ENCODE assay signal across 1 cellular context in genomic region chr6:31795616-31796298, GRCh38.
TF ChIP-seq lines count a peak whose summit lies in the region.

Gene VARS1, minus strand, starts transcription at chr6:31795752. Its CDS starts 535 bp downstream, at chr6:31795217.

TF ChIP-seq in HepG2, 621 proteins besides CTCF, POLR2A, EP300 and RAD21 (continued from another document and continues in another):
- TF ChIP-seq MXI1 (IDR thresholded peaks at IDR 0.05; ENCODE audit: borderline replicate concordance, low read depth, low read length) (peak; percentile 99), CBX2 (IDR thresholded peaks at IDR 0.05; ENCODE audit: low read depth, low read length) (no peak), CBX2 (CRISPR knock-in tag; IDR thresholded peaks at IDR 0.05; ENCODE audit: low read depth) (no peak), ZMYM4 (CRISPR knock-in tag; IDR thresholded peaks at IDR 0.05) (peak; percentile 92), SRF (IDR thresholded peaks at IDR 0.05; ENCODE audit: low read depth, low read length) (no peak), ZNF749 (CRISPR knock-in tag; IDR thresholded peaks at IDR 0.05; ENCODE audit: borderline replicate concordance) (peak; percentile 43; the same call in 1 of the 2 replicates), ZNF83 (CRISPR knock-in tag; IDR thresholded peaks at IDR 0.05; ENCODE audit: borderline replicate concordance) (peak; percentile 80; the same call in 1 of the 2 replicates), ZNF431 (CRISPR knock-in tag; IDR thresholded peaks at IDR 0.05; ENCODE audit: borderline replicate concordance, low read depth) (peak; percentile 0; the same call in 1 of the 2 replicates), ZUFSP (CRISPR knock-in tag; IDR thresholded peaks at IDR 0.05; ENCODE audit: borderline replicate concordance) (no peak), SOX5 (CRISPR knock-in tag; IDR thresholded peaks at IDR 0.05; ENCODE audit: borderline replicate concordance) (peak; percentile 42; the same call in 1 of the 2 replicates), ZNF747 (CRISPR knock-in tag; IDR thresholded peaks at IDR 0.05; ENCODE audit: borderline replicate concordance) (peak; percentile 87), KDM5B (CRISPR knock-in tag; IDR thresholded peaks at IDR 0.05; ENCODE audit: borderline replicate concordance) (peak; percentile 84; the same call in 1 of the 2 replicates), ZNF639 (CRISPR knock-in tag; conservative IDR thresholded peaks at IDR 0.05) (peak; percentile 86), MXD3 (CRISPR knock-in tag; IDR thresholded peaks at IDR 0.05) (peak; percentile 98; the same call in 1 of the 2 replicates), ZNF362 (CRISPR knock-in tag; IDR thresholded peaks at IDR 0.05; ENCODE audit: borderline replicate concordance) (peak; percentile 84), ZHX1 (CRISPR knock-in tag; IDR thresholded peaks at IDR 0.05; ENCODE audit: low read depth) (no peak; the same call in 1 of the 2 replicates), MIER3 (CRISPR knock-in tag; IDR thresholded peaks at IDR 0.05; ENCODE audit: borderline replicate concordance) (peak; percentile 47; the same call in 1 of the 2 replicates), HNF4G (IDR thresholded peaks at IDR 0.05; ENCODE audit: borderline replicate concordance, low read depth, low read length) (no peak), HNF4G (CRISPR knock-in tag; IDR thresholded peaks at IDR 0.05; ENCODE audit: borderline replicate concordance, low read depth) (peak; percentile 92), PAX8 (CRISPR knock-in tag; IDR thresholded peaks at IDR 0.05; ENCODE audit: borderline replicate concordance) (no peak; the same call in 1 of the 2 replicates), TRAFD1 (CRISPR knock-in tag; IDR thresholded peaks at IDR 0.05; ENCODE audit: borderline replicate concordance) (no peak), RXRB (CRISPR knock-in tag; IDR thresholded peaks at IDR 0.05; ENCODE audit: borderline replicate concordance) (peak; percentile 29; the same call in 1 of the 2 replicates), GMEB1 (CRISPR knock-in tag; IDR thresholded peaks at IDR 0.05; ENCODE audit: borderline replicate concordance) (peak; percentile 69), MTERF4 (CRISPR knock-in tag; IDR thresholded peaks at IDR 0.05) (peak; percentile 64; the same call in 1 of the 2 replicates), ZNF256 (CRISPR knock-in tag; conservative IDR thresholded peaks at IDR 0.05) (peak; percentile 52), ZMYM2 (CRISPR knock-in tag; IDR thresholded peaks at IDR 0.05) (peak; percentile 93), ETV5 (CRISPR knock-in tag; IDR thresholded peaks at IDR 0.05; ENCODE audit: borderline replicate concordance) (peak; percentile 7), CENPT (CRISPR knock-in tag; IDR thresholded peaks at IDR 0.05; ENCODE audit: low read depth) (peak; percentile 89; the same call in 1 of the 2 replicates), FOXJ3 (CRISPR knock-in tag; IDR thresholded peaks at IDR 0.05; ENCODE audit: borderline replicate concordance) (no peak; the same call in 1 of the 2 replicates), DDIT3 (CRISPR knock-in tag; IDR thresholded peaks at IDR 0.05) (no peak), ZNF205 (CRISPR knock-in tag; IDR thresholded peaks at IDR 0.05) (peak; percentile 17), FOXP1 (IDR thresholded peaks at IDR 0.05) (no peak), FOXP1 (CRISPR knock-in tag; IDR thresholded peaks at IDR 0.05) (0 out of 2 replicates have a peak, but pooled peaks have one; percentile 10), ZNF891 (CRISPR knock-in tag; IDR thresholded peaks at IDR 0.05) (peak; percentile 83), GATAD1 (CRISPR knock-in tag; IDR thresholded peaks at IDR 0.05) (peak; percentile 84), ZNF687 (CRISPR knock-in tag; IDR thresholded peaks at IDR 0.05) (peak; percentile 94), MIXL1 (CRISPR knock-in tag; IDR thresholded peaks at IDR 0.05) (peak; percentile 67; the same call in 1 of the 2 replicates), TBX2 (CRISPR knock-in tag; IDR thresholded peaks at IDR 0.05; ENCODE audit: borderline replicate concordance) (peak; percentile 80), SP4 (CRISPR knock-in tag; IDR thresholded peaks at IDR 0.05) (peak; percentile 90), DMTF1 (CRISPR knock-in tag; IDR thresholded peaks at IDR 0.05) (no peak), ZSCAN25 (CRISPR knock-in tag; IDR thresholded peaks at IDR 0.05) (peak; percentile 78)
